In the genomic region with DNA sequence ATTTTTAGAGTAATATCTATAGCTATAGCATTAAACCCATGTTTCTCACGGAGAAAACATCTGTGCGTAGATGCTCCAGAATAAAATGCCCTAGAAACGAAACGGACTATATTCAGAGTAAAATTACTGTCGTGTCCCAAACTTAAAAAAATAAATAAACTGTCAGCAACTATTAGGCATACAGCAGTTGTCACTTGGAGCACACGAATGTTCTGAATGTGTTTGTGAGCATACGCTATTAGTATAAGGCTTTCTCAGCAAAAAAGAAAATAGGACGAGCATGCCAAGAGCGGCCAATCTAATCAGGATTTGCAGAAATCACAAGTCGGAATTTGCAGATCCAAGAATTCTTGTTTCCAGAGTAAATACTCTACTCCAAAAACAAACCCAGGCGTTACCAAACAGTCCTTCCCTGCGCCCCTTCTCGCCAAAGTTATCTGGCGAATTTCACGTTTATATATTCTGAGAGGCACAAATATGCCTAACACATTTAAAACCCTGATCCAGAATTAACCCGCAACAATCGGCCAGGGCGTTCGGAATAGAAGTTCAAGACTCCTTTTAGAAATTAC, we compare ENCODE assay signal across 8 cellular contexts. TPM values are rescaled to one million over a fixed set of nuclear protein-coding genes. Genes with fewer than 3 reads are reported as not detected.
DNase-seq lines count a peak whose midpoint lies in the region; ATAC-seq, FAIRE-seq and TF ChIP-seq lines count a peak whose summit lies in the region.

No MANE protein-coding gene starts in this region.

- intact Hi-C loops in heart left ventricle (cut with DNase I), result loop anchor here in 5 of 10 donors (2.0 to 10.0 kb wide), 4 partner anchors 61 to 609 kb away; a partner anchor contains a TSS
- intact Hi-C loops in cardiac septum (cut with DNase I), result no loop called here
- intact Hi-C loops in GM12878 (cut with micrococcal nuclease; ENCODE audit: unreplicated experiment), result no loop called here
- intact Hi-C loops in HepG2 (cut with micrococcal nuclease; ENCODE audit: unreplicated experiment), result loop anchor here (10.0 kb wide), 1 partner anchor 169 kb away; a partner anchor contains a TSS

- H4K20me1 ChIP-seq in GM12878 (ENCODE audit: control insufficient read depth, insufficient read depth) (no peaks in the 10 kb centered on the region), HepG2 (ENCODE audit: insufficient read depth, low read length) (no peaks in the 10 kb centered on the region)

- SMC1A ChIA-PET in GM12878 (lab: Charles Lee; ENCODE audit: uncharacterized antibody, unreplicated experiment), result no interaction called here

- no peak for TF ChIP-seq CTCF in heart left ventricle (IDR thresholded peaks at IDR 0.05)
- no peak for TF ChIP-seq CTCF in GM12878 (IDR thresholded peaks at IDR 0.05 in 2 of 3, conservative IDR thresholded peaks at IDR 0.05 in 1 of 3; ENCODE audit: control insufficient read depth in 2 of 3, extremely low read depth in 1 of 3, insufficient read depth in 1 of 3, low read depth in 3 of 3, low read length in 3 of 3)
- no peak for TF ChIP-seq CTCF in HepG2 (CRISPR knock-in tag; IDR thresholded peaks at IDR 0.05)
- TF ChIP-seq CTCF in thoracic aorta (IDR thresholded peaks at IDR 0.05), result no peak
- TF ChIP-seq CTCF in GM10248 (IDR thresholded peaks at IDR 0.05; ENCODE audit: control extremely low read depth, extremely low read depth, low read depth, missing control alignments), result no peak

- no peak overlapping the region for H3K9ac ChIP-seq in GM12878 (ENCODE audit: control insufficient read depth, insufficient read depth, low read length)
- peak overlapping the region; percentile 64 for H3K9ac ChIP-seq in HepG2 (ENCODE audit: insufficient read depth, low read depth, low read length)

- TF ChIP-seq EP300 in GM12878 (IDR thresholded peaks at IDR 0.05; ENCODE audit: borderline replicate concordance in 1 of 2, control insufficient read depth in 1 of 2, low read depth in 2 of 2, low read length in 2 of 2), result no peak
- no peak for TF ChIP-seq EP300 in HepG2 (IDR thresholded peaks at IDR 0.05; ENCODE audit: low read depth in 2 of 2, low read length in 2 of 2)
- no peak for TF ChIP-seq EP300 in HepG2 (CRISPR knock-in tag; IDR thresholded peaks at IDR 0.05; ENCODE audit: borderline replicate concordance)

- DNase-seq in heart left ventricle (peak in 1 of 5 donors; percentile 13), cardiac septum (ENCODE audit: low spot score) (no peak), GM12878 (ENCODE audit: low read depth, low spot score) (no peak), HepG2 (ENCODE audit: low spot score) (no peak), thoracic aorta (ENCODE audit: low spot score) (no peak), GM10248 (ENCODE audit: extremely low spot score) (no peak), GM12891 (ENCODE audit: insufficient read length, low spot score) (no peak)

- H3K27ac ChIP-seq in heart left ventricle (peak overlapping the region; percentile 81 to 96 (median 92)), GM12878 (ENCODE audit: control insufficient read depth, insufficient read depth) (no peak overlapping the region), HepG2 (ENCODE audit: extremely low read length, insufficient read depth, low read length) (no peak overlapping the region), thoracic aorta (peak overlapping the region; percentile 86 to 91)

- FAIRE-seq in GM12878 (lab: Jason Lieb, UNC) (no peak), HepG2 (lab: Jason Lieb, UNC) (no peak), GM12891 (lab: Jason Lieb, UNC) (no peak)

- peaks cover 0 to 17% (median 8%) of the 10 kb centered on the region in 9 donors for H3K36me3 ChIP-seq in heart left ventricle
- H3K36me3 ChIP-seq in GM12878 (ENCODE audit: control insufficient read depth in 2 of 2, insufficient read depth in 2 of 2, low read length in 1 of 2), result no peaks in the 10 kb centered on the region
- H3K36me3 ChIP-seq in HepG2 (replicated peaks in 1 of 2; ENCODE audit: control insufficient read depth in 1 of 2, insufficient read depth in 2 of 2, low read length in 2 of 2), result no peaks in the 10 kb centered on the region; a peak in 1 of 5 replicates
- peaks cover 5% of the 10 kb centered on the region for H3K36me3 ChIP-seq in thoracic aorta

- H3K4me1 ChIP-seq in heart left ventricle (peaks cover 11 to 58% (median 43%) of the 10 kb centered on the region in 12 donors), GM12878 (ENCODE audit: control insufficient read depth, insufficient read depth, low read length) (no peaks in the 10 kb centered on the region), HepG2 (ENCODE audit: insufficient read depth, low read length) (peaks cover 32% of the 10 kb centered on the region), thoracic aorta (ENCODE audit: control insufficient read depth in 1 of 2, low read depth in 2 of 2) (peaks cover 23 to 46% of the 10 kb centered on the region in 2 donors)

- H3K79me2 ChIP-seq in GM12878 (ENCODE audit: control insufficient read depth, insufficient read depth, low read length), result no peaks in the 10 kb centered on the region
- H3K79me2 ChIP-seq in HepG2 (ENCODE audit: insufficient read depth, low read length), result no peaks in the 10 kb centered on the region

- RAD21 ChIA-PET in GM12878 (lab: Charles Lee; ENCODE audit: unreplicated experiment), result no interaction called here

- H3K4me2 ChIP-seq in GM12878 (ENCODE audit: control insufficient read depth, insufficient read depth), result peak overlapping the region; percentile 68; the same call in 1 of the 2 replicates
- peak overlapping the region; percentile 79 for H3K4me2 ChIP-seq in HepG2 (ENCODE audit: low read depth, low read length)

- TF ChIP-seq POLR2A in heart left ventricle (IDR thresholded peaks at IDR 0.05), result no peak
- TF ChIP-seq POLR2A in GM12878 (IDR thresholded peaks at IDR 0.05; ENCODE audit: low read depth, low read length), result no peak
- no peak for TF ChIP-seq POLR2A in HepG2 (IDR thresholded peaks at IDR 0.05; ENCODE audit: insufficient read depth in 1 of 2, low read depth in 2 of 2, low read length in 2 of 2)
- TF ChIP-seq POLR2A in GM12891 (IDR thresholded peaks at IDR 0.05; ENCODE audit: low read depth, low read length), result no peak

- in situ Hi-C loops in GM12878 (cut with MboI) (no loop called here), HepG2 (cut with HindIII; ENCODE audit: extremely low pct_ligation_motif_present, low pct_unique_long_range_greater_than_20kb) (no loop called here)

- 1 to 2% (median 1%) methylated on average over 19 of the region's 19 CpGs for WGBS in heart left ventricle, 4 donors
- 27% methylated on average over 19 of the region's 19 CpGs for WGBS in GM12878 (ENCODE audit: insufficient coverage, insufficient replicate concordance, low lambda C conversion rate, missing lambda C conversion rate)
- 5% methylated on average over 19 of the region's 19 CpGs for WGBS in HepG2 (ENCODE audit: low lambda C conversion rate)

- BruUV-seq in GM12878 (replicated peaks; lab: Mats Ljungman, UMichigan) (no TSS peak), HepG2 (replicated peaks; lab: Mats Ljungman, UMichigan) (TSS peak; percentile 71)

- TF ChIP-seq RAD21 in GM12878 (IDR thresholded peaks at IDR 0.05; ENCODE audit: insufficient read depth, low read depth, low read length) (no peak), HepG2 (CRISPR knock-in tag; IDR thresholded peaks at IDR 0.05) (no peak)

- CTCF ChIA-PET in GM12878 (lab: Yijun Ruan, JAX) (interaction anchor here (0.7 kb wide), 1 partner anchor 12 kb away, joined by 3 read pairs; no protein-coding TSS in a partner anchor), HepG2 (lab: Yijun Ruan, JAX; ENCODE audit: low intra/inter-chr PET ratio, low total read pairs) (no interaction called here), GM10248 (lab: Yijun Ruan, JAX) (no interaction called here)

- no peaks in the 10 kb centered on the region for H3K9me3 ChIP-seq in heart left ventricle
- no peaks in the 10 kb centered on the region for H3K9me3 ChIP-seq in GM12878 (replicated peaks; ENCODE audit: control insufficient read depth, insufficient read depth, low read length)
- H3K9me3 ChIP-seq in HepG2 (ENCODE audit: low read length), result no peaks in the 10 kb centered on the region
- H3K9me3 ChIP-seq in thoracic aorta, result no peaks in the 10 kb centered on the region

- peaks cover 0 to 65% (median 0%) of the 10 kb centered on the region in 9 donors for H3K27me3 ChIP-seq in heart left ventricle
- H3K27me3 ChIP-seq in GM12878 (replicated peaks in 1 of 2; ENCODE audit: control insufficient read depth in 2 of 2, insufficient read depth in 2 of 2, low read length in 1 of 2), result peaks cover 6 to 23% of the 10 kb centered on the region in 2 experiments
- no peaks in the 10 kb centered on the region for H3K27me3 ChIP-seq in HepG2 (ENCODE audit: control insufficient read depth in 1 of 2, insufficient read depth in 2 of 2, low read length in 2 of 2)
- no peaks in the 10 kb centered on the region for H3K27me3 ChIP-seq in thoracic aorta (replicated peaks; ENCODE audit: insufficient read depth)

- H3K4me3 ChIP-seq in heart left ventricle, result peak overlapping the region; percentile 52 to 95 (median 81)
- H3K4me3 ChIP-seq in GM12878, result peak overlapping the region; percentile 67; the same call in 1 of the 2 replicates
- H3K4me3 ChIP-seq in HepG2 (replicated peaks in 1 of 3; ENCODE audit: insufficient read depth in 1 of 3, low read depth in 2 of 3, low read length in 3 of 3), result peak overlapping the region; percentile 78 to 99 (median 83)
- peak overlapping the region; percentile 79 for H3K4me3 ChIP-seq in thoracic aorta

- POLR2A ChIA-PET in GM12878 (lab: Charles Lee) (no interaction called here), HepG2 (lab: Yijun Ruan, JAX) (no interaction called here), GM10248 (lab: Yijun Ruan, JAX) (no interaction called here)

- ATAC-seq in heart left ventricle (no peak), GM12878 (no peak), HepG2 (no peak), thoracic aorta (ENCODE audit: insufficient number of reproducible peaks, low FRiP score, low read depth) (no peak), HG03175 (IDR thresholded peaks at IDR 0.05; ENCODE audit: unreplicated experiment) (no peak)

- H2AFZ ChIP-seq in GM12878 (ENCODE audit: control insufficient read depth, low read depth, low read length) (no peak overlapping the region), HepG2 (ENCODE audit: low read length) (peak overlapping the region; percentile 64)

RNA-seq across cellular contexts. Expression of a gene that starts 0.8 kb away (rescaled TPM):
- total RNA-seq in heart left ventricle, result 10 to 100 TPM; 21.1 to 68.3 (median 34.2) TPM
- 10 to 100 TPM in 1 of 2 donors, 1 to 10 TPM in 1; 9.4 to 12.2 TPM for polyA plus RNA-seq in heart left ventricle
- 56.8 TPM for total RNA-seq in cardiac septum
- total RNA-seq in GM12878 (2013; cell fraction: nucleolus; rRNA removed), result not detected in 2 replicates
- 0.05 and 0.06 TPM in 2 replicates for total RNA-seq in GM12878 (2014; rRNA removed)
- total RNA-seq in GM12878 (2014; rRNA removed; fragmentation: Illumina TruSeq; extraction: Trizol), result 0.04 TPM in 1 of 2 replicates, not detected in the other
- 0.08 and 0.23 TPM in 2 replicates for total RNA-seq in GM12878 (2021)
- polyA plus RNA-seq in GM12878 (2011; ENCODE audit: low read depth), result 0.04 TPM
- 0.01 TPM in 1 of 2 replicates, not detected in the other for polyA plus RNA-seq in GM12878 (2011; rRNA removed)
- polyA plus RNA-seq in GM12878 (2011; cell fraction: cytosol; rRNA removed), result 0.01 and 0.05 TPM in 2 replicates
- polyA plus RNA-seq in GM12878 (2011; cell fraction: nucleus; rRNA removed), result 0.04 and 0.16 TPM in 2 replicates
- polyA plus RNA-seq in GM12878 (2012), result 0.11 and 0.15 TPM in 2 replicates
- polyA plus RNA-seq in GM12878 (2014; fragmentation: Illumina TruSeq; extraction: Trizol), result 0.03 TPM in 2 replicates
- polyA plus RNA-seq in GM12878 (2014; fragmentation: Nextera tagmentation; extraction: Ambion mirVana), result not detected
- 0.04 and 0.33 TPM in 2 replicates for polyA plus RNA-seq in GM12878 (2014; rRNA removed)
- polyA plus RNA-seq in GM12878 (2016; fragmentation: Nextera tagmentation; extraction: Ambion mirVana), result under 1 TPM in 1 of 2 experiments, not detected in 1; 0.11 TPM
- 0.15 TPM in 1 of 2 replicates, not detected in the other for polyA minus RNA-seq in GM12878 (2011; rRNA and poly(A)+ RNA removed)
- polyA minus RNA-seq in GM12878 (2011; cell fraction: cytosol; rRNA and poly(A)+ RNA removed), result not detected in 2 replicates
- polyA minus RNA-seq in GM12878 (2011; cell fraction: nucleus; rRNA and poly(A)+ RNA removed), result 0.12 TPM in 1 of 2 replicates, not detected in the other
- total RNA-seq in HepG2 (2016; rRNA removed; fragmentation: Illumina TruSeq; extraction: Trizol), result 3.3 and 3.7 TPM in 2 replicates
- 0.53 and 0.81 TPM in 2 replicates for total RNA-seq in HepG2 (2016; cell fraction: cytosol; rRNA removed; fragmentation: Illumina TruSeq; extraction: Trizol; ENCODE audit: low read depth)
- 2.7 and 2.8 TPM in 2 replicates for total RNA-seq in HepG2 (2016; cell fraction: insoluble cytoplasmic fraction; rRNA removed; fragmentation: Illumina TruSeq; extraction: Trizol)
- 2.0 and 2.4 TPM in 2 replicates for total RNA-seq in HepG2 (2016; cell fraction: membrane; rRNA removed; fragmentation: Illumina TruSeq; extraction: Trizol)
- 5.0 and 6.9 TPM in 2 replicates for total RNA-seq in HepG2 (2016; cell fraction: nucleus; rRNA removed; fragmentation: Illumina TruSeq; extraction: Trizol)
- polyA plus RNA-seq in HepG2 (2011; rRNA removed), result 2.0 and 2.8 TPM in 2 replicates
- polyA plus RNA-seq in HepG2 (2011; cell fraction: cytosol; rRNA removed), result 1.3 and 1.9 TPM in 2 replicates
- polyA plus RNA-seq in HepG2 (2011; cell fraction: nucleus; rRNA removed), result 4.3 and 4.8 TPM in 2 replicates
- 1.9 and 2.2 TPM in 2 replicates for polyA plus RNA-seq in HepG2 (2012)
- 0.18 and 0.32 TPM in 2 replicates for polyA plus RNA-seq in HepG2 (2016; cell fraction: cytosol; fragmentation: Illumina TruSeq; extraction: Trizol; ENCODE audit: low read depth)
- 2.4 and 2.5 TPM in 2 replicates for polyA plus RNA-seq in HepG2 (2016; cell fraction: insoluble cytoplasmic fraction; fragmentation: Illumina TruSeq; extraction: Trizol; ENCODE audit: low read depth)
- polyA plus RNA-seq in HepG2 (2016; cell fraction: membrane; fragmentation: Illumina TruSeq; extraction: Trizol; ENCODE audit: low read depth), result 0.85 and 1.3 TPM in 2 replicates
- 6.7 and 7.3 TPM in 2 replicates for polyA plus RNA-seq in HepG2 (2016; cell fraction: nucleus; fragmentation: Illumina TruSeq; extraction: Trizol; ENCODE audit: insufficient read depth, low read depth)
- polyA minus RNA-seq in HepG2 (2011; rRNA and poly(A)+ RNA removed; ENCODE audit: low replicate concordance), result 2.7 and 5.2 TPM in 2 replicates
- polyA minus RNA-seq in HepG2 (2011; cell fraction: cytosol; rRNA and poly(A)+ RNA removed), result 2.4 and 3.0 TPM in 2 replicates
- 5.9 and 7.6 TPM in 2 replicates for polyA minus RNA-seq in HepG2 (2011; cell fraction: nucleus; rRNA and poly(A)+ RNA removed)
- 10 to 100 TPM; 32.5 to 38.6 TPM for total RNA-seq in thoracic aorta
- 0.42 TPM for polyA plus RNA-seq in GM12891 (2012; ENCODE audit: low read depth, missing spikeins)

RNA-seq across cellular contexts. Expression of a gene that starts 8.9 kb away (rescaled TPM):
- total RNA-seq in heart left ventricle (10 to 100 TPM; 36.8 to 62.7 (median 44.7) TPM), cardiac septum (39.7 TPM), GM12878 (2014; rRNA removed) (42.7 and 55.0 TPM in 2 replicates), GM12878 (2014; rRNA removed; fragmentation: Illumina TruSeq; extraction: Trizol) (46.5 and 56.1 TPM in 2 replicates), GM12878 (2021) (37.6 and 41.2 TPM in 2 replicates), HepG2 (2016; rRNA removed; fragmentation: Illumina TruSeq; extraction: Trizol) (65.1 and 94.2 TPM in 2 replicates), thoracic aorta (10 to 100 TPM; 47.7 to 82.9 TPM)
- polyA plus RNA-seq in heart left ventricle (10 to 100 TPM; 27.6 to 38.3 TPM), GM12878 (2011; rRNA removed) (97.1 and 99.1 TPM in 2 replicates), GM12878 (2014; fragmentation: Illumina TruSeq; extraction: Trizol) (63.0 and 76.4 TPM in 2 replicates), GM12878 (2014; fragmentation: Nextera tagmentation; extraction: Ambion mirVana) (10 to 100 TPM; 17.9 to 19.7 TPM), GM12878 (2014; rRNA removed) (27.0 and 34.5 TPM in 2 replicates), GM12878 (2016; fragmentation: Nextera tagmentation; extraction: Ambion mirVana) (10 to 100 TPM; 52.4 to 55.0 TPM), HepG2 (2011; rRNA removed) (60.8 and 67.5 TPM in 2 replicates)
- total RNA-seq in GM12878 (2013; cell fraction: nucleolus; rRNA removed), result 90.7 and 104 TPM in 2 replicates
- polyA plus RNA-seq in GM12878 (2011; ENCODE audit: low read depth), result 36.6 TPM
- 69.8 and 84.5 TPM in 2 replicates for polyA plus RNA-seq in GM12878 (2011; cell fraction: cytosol; rRNA removed)
- polyA plus RNA-seq in GM12878 (2011; cell fraction: nucleus; rRNA removed), result 93.9 and 98.5 TPM in 2 replicates
- polyA plus RNA-seq in GM12878 (2012), result 24.0 and 31.0 TPM in 2 replicates
- polyA minus RNA-seq in GM12878 (2011; rRNA and poly(A)+ RNA removed), result 96.1 and 169 TPM in 2 replicates
- polyA minus RNA-seq in GM12878 (2011; cell fraction: cytosol; rRNA and poly(A)+ RNA removed), result 36.9 and 39.0 TPM in 2 replicates
- 18.7 and 26.8 TPM in 2 replicates for polyA minus RNA-seq in GM12878 (2011; cell fraction: nucleus; rRNA and poly(A)+ RNA removed)
- total RNA-seq in HepG2 (2016; cell fraction: cytosol; rRNA removed; fragmentation: Illumina TruSeq; extraction: Trizol; ENCODE audit: low read depth), result 54.6 and 64.5 TPM in 2 replicates
- total RNA-seq in HepG2 (2016; cell fraction: insoluble cytoplasmic fraction; rRNA removed; fragmentation: Illumina TruSeq; extraction: Trizol), result 59.7 and 87.2 TPM in 2 replicates
- total RNA-seq in HepG2 (2016; cell fraction: membrane; rRNA removed; fragmentation: Illumina TruSeq; extraction: Trizol), result 25.9 and 26.0 TPM in 2 replicates
- total RNA-seq in HepG2 (2016; cell fraction: nucleus; rRNA removed; fragmentation: Illumina TruSeq; extraction: Trizol), result 50.6 and 52.1 TPM in 2 replicates
- 37.8 and 48.4 TPM in 2 replicates for polyA plus RNA-seq in HepG2 (2011; cell fraction: cytosol; rRNA removed)
- 75.4 and 75.5 TPM in 2 replicates for polyA plus RNA-seq in HepG2 (2011; cell fraction: nucleus; rRNA removed)
- 25.2 and 25.4 TPM in 2 replicates for polyA plus RNA-seq in HepG2 (2012)
- 6.4 and 6.5 TPM in 2 replicates for polyA plus RNA-seq in HepG2 (2016; cell fraction: cytosol; fragmentation: Illumina TruSeq; extraction: Trizol; ENCODE audit: low read depth)
- polyA plus RNA-seq in HepG2 (2016; cell fraction: insoluble cytoplasmic fraction; fragmentation: Illumina TruSeq; extraction: Trizol; ENCODE audit: low read depth), result 73.3 and 82.2 TPM in 2 replicates
- polyA plus RNA-seq in HepG2 (2016; cell fraction: membrane; fragmentation: Illumina TruSeq; extraction: Trizol; ENCODE audit: low read depth), result 8.3 and 15.1 TPM in 2 replicates
- polyA plus RNA-seq in HepG2 (2016; cell fraction: nucleus; fragmentation: Illumina TruSeq; extraction: Trizol; ENCODE audit: insufficient read depth, low read depth), result 75.8 and 82.9 TPM in 2 replicates
- 87.6 and 214 TPM in 2 replicates for polyA minus RNA-seq in HepG2 (2011; rRNA and poly(A)+ RNA removed; ENCODE audit: low replicate concordance)
- polyA minus RNA-seq in HepG2 (2011; cell fraction: cytosol; rRNA and poly(A)+ RNA removed), result 38.7 and 40.2 TPM in 2 replicates
- polyA minus RNA-seq in HepG2 (2011; cell fraction: nucleus; rRNA and poly(A)+ RNA removed), result 47.1 and 51.6 TPM in 2 replicates
- 26.8 TPM for polyA plus RNA-seq in GM12891 (2012; ENCODE audit: low read depth, missing spikeins)

Comparison
In these comparisons a context has a peak if more than half of its experiments do, and no peak if none do; other contexts are left out.
1. H3K27ac ChIP-seq: peak in heart left ventricle (12 of 12) and thoracic aorta (2 of 2); none in GM12878 (single experiment) and HepG2 (single experiment).
2. Peak in every context shown above with its lines, with median percentiles within 50 percentile points of each other: H3K4me3 ChIP-seq.